Comparison of ENCODE assay signal across 17 cellular contexts in genomic region chr10:12796431-12797185, GRCh38.
"Had no signal": no experiment of that assay in that cellular context is flagged by ENCODE, and none has a peak within 500 bp of the region (broad histone marks: within the 10 kb centered on the region; RNA-seq: fewer than 3 reads in every experiment).

No MANE protein-coding gene starts in this region.

- H3K27ac Mint-ChIP-seq: activated CD4-positive, alpha-beta memory T cell treated with anti-CD3 and anti-CD28 coated beads, Interleukin-2, amount 10 ng/mL, durations not matched to agents 7 days and 5 days; activated T-cell treated with anti-CD3 and anti-CD28 coated beads, Interleukin-2, amount 50 U/mL, for 24 hours had no signal

- ATAC-seq: left lobe of liver had no signal

- DNase-seq: activated CD4-positive, alpha-beta memory T cell treated with anti-CD3 and anti-CD28 coated beads, Interleukin-2, amount 10 ng/mL, durations not matched to agents 7 days and 5 days; activated CD4-positive, alpha-beta T cell treated with anti-CD3 and anti-CD28 coated beads for 4 hours; activated naive CD4-positive, alpha-beta T cell treated with anti-CD3 and anti-CD28 coated beads, Interleukin-2, amount 50 U/mL, for 16 hours; activated T-cell treated with anti-CD3 and anti-CD28 coated beads, Interleukin-2, amount 50 U/mL, for 24 hours; central memory CD4-positive, alpha-beta T cell; cortex of kidney; effector memory CD4-positive, alpha-beta T cell; islet precursor cell; retina; stimulated activated CD4-positive, alpha-beta T cell treated with anti-CD3 and anti-CD28 coated beads, Interleukin-4, amount 100 ng/mL, for 24 hours; stimulated activated naive CD4-positive, alpha-beta T cell treated with Interleukin-2 at 50 U/mL for 16 hours; trophoblast cell had no signal

- H3K36me3 ChIP-seq: adrenal gland, gastrocnemius medialis, neutrophil had no signal

- H3K4me3 Mint-ChIP-seq: activated CD4-positive, alpha-beta memory T cell treated with anti-CD3 and anti-CD28 coated beads, Interleukin-2, amount 10 ng/mL, durations not matched to agents 7 days and 5 days; activated T-cell treated with anti-CD3 and anti-CD28 coated beads, Interleukin-2, amount 50 U/mL, for 24 hours had no signal

- H3K27me3 ChIP-seq: adrenal gland, gastrocnemius medialis, neutrophil had no signal

- H3K27ac ChIP-seq: adrenal gland, gastrocnemius medialis, neutrophil, skin epidermis had no signal

- H3K27me3 Mint-ChIP-seq: activated CD4-positive, alpha-beta memory T cell treated with anti-CD3 and anti-CD28 coated beads, Interleukin-2, amount 10 ng/mL, durations not matched to agents 7 days and 5 days; activated T-cell treated with anti-CD3 and anti-CD28 coated beads, Interleukin-2, amount 50 U/mL, for 24 hours had no signal

- H3K4me3 ChIP-seq: adrenal gland, gastrocnemius medialis, skin epidermis had no signal

- H3K4me1 Mint-ChIP-seq: activated CD4-positive, alpha-beta memory T cell treated with anti-CD3 and anti-CD28 coated beads, Interleukin-2, amount 10 ng/mL, durations not matched to agents 7 days and 5 days had no signal

- H3K9me3 ChIP-seq: adrenal gland, gastrocnemius medialis, neutrophil had no signal

- H3K4me1 ChIP-seq: adrenal gland, gastrocnemius medialis had no signal

- H3K9me3 Mint-ChIP-seq: activated CD4-positive, alpha-beta memory T cell treated with anti-CD3 and anti-CD28 coated beads, Interleukin-2, amount 10 ng/mL, durations not matched to agents 7 days and 5 days; activated T-cell treated with anti-CD3 and anti-CD28 coated beads, Interleukin-2, amount 50 U/mL, for 24 hours had no signal
